In genomic region chr11:65623852-65624616, GRCh38 we compare ENCODE assay signal across 20 cellular contexts. TPM values are rescaled to one million over a fixed set of nuclear protein-coding genes. Genes with fewer than 3 reads are reported as not detected.
DNase-seq lines count a peak whose midpoint lies in the region; ATAC-seq and TF ChIP-seq lines count a peak whose summit lies in the region.
"Had no signal": no experiment of that assay in that cellular context is flagged by ENCODE, and none has a peak within 500 bp of the region (broad histone marks: within the 10 kb centered on the region; RNA-seq: fewer than 3 reads in every experiment).

No MANE protein-coding gene starts in this region.

- peaks cover 15 to 33% of the 10 kb centered on the region in 2 donors for H3K4me1 Mint-ChIP-seq in stimulated activated naive B cell treated with anti-CD40 and anti-IgM and Interleukin-4, amounts not matched to agents 10 μg/mL and 1 μg/mL and 100 μg/mL, for 72 hours

- H3K27ac Mint-ChIP-seq in stimulated activated naive B cell treated with anti-CD40 and anti-IgM and Interleukin-4, amounts not matched to agents 10 μg/mL and 1 μg/mL and 100 μg/mL, for 72 hours: peak overlapping the region; percentile 44

- H3K4me3 Mint-ChIP-seq in stimulated activated naive B cell treated with anti-CD40 and anti-IgM and Interleukin-4, amounts not matched to agents 10 μg/mL and 1 μg/mL and 100 μg/mL, for 72 hours: no peak overlapping the region

- H3K36me3 Mint-ChIP-seq in stimulated activated naive B cell treated with anti-CD40 and anti-IgM and Interleukin-4, amounts not matched to agents 10 μg/mL and 1 μg/mL and 100 μg/mL, for 72 hours: peaks cover 40 to 54% of the 10 kb centered on the region in 2 donors

- TF ChIP-seq CTCF in left ventricle myocardium inferior (IDR thresholded peaks at IDR 0.05; ENCODE audit: borderline replicate concordance) (no peak), RWPE1 (conservative IDR thresholded peaks at IDR 0.05; ENCODE audit: low read depth) (no peak), GM13976 (IDR thresholded peaks at IDR 0.05; ENCODE audit: borderline replicate concordance, control extremely low read depth, extremely low read depth, insufficient read depth, missing control alignments) (no peak), upper lobe of right lung (IDR thresholded peaks at IDR 0.05) (no peak)

- H3K9me3 Mint-ChIP-seq in stimulated activated naive B cell treated with anti-CD40 and anti-IgM and Interleukin-4, amounts not matched to agents 10 μg/mL and 1 μg/mL and 100 μg/mL, for 72 hours: no peaks in the 10 kb centered on the region

- ATAC-seq in left ventricle myocardium superior (no peak), upper lobe of right lung (no peak)
- ATAC-seq in stimulated activated naive B cell treated with anti-CD40 and anti-IgM and Interleukin-4, amounts not matched to agents 10 μg/mL and 1 μg/mL and 100 μg/mL, for 72 hours (replicated peaks): no peak
- ATAC-seq: Right ventricle myocardium inferior had no signal

- CTCF ChIA-PET in RWPE1 (lab: Yijun Ruan, JAX): no interaction called here

- H3K27me3 ChIP-seq in left ventricle myocardium inferior (ENCODE audit: low read depth): no peaks in the 10 kb centered on the region
- no peaks in the 10 kb centered on the region for H3K27me3 ChIP-seq in upper lobe of right lung
- H3K27me3 ChIP-seq: MG63, SJSA1 had no signal

- no peak overlapping the region for H3K4me3 ChIP-seq in left ventricle myocardium inferior
- no peak overlapping the region for H3K4me3 ChIP-seq in upper lobe of right lung
- H3K4me3 ChIP-seq: MG63, SJSA1 had no signal

- H3K27ac ChIP-seq in left ventricle myocardium inferior (replicated peaks): no peak overlapping the region
- H3K27ac ChIP-seq in RWPE1: peak overlapping the region; percentile 19; the same call in 1 of the 2 replicates
- no peak overlapping the region for H3K27ac ChIP-seq in upper lobe of right lung
- H3K27ac ChIP-seq: SJSA1 had no signal

- H3K4me1 ChIP-seq in left ventricle myocardium inferior: peaks cover 11% of the 10 kb centered on the region
- H3K4me1 ChIP-seq in upper lobe of right lung: no peaks in the 10 kb centered on the region
- H3K4me1 ChIP-seq: SJSA1 had no signal

- no peaks in the 10 kb centered on the region for H3K27me3 Mint-ChIP-seq in stimulated activated naive B cell treated with anti-CD40 and anti-IgM and Interleukin-4, amounts not matched to agents 10 μg/mL and 1 μg/mL and 100 μg/mL, for 72 hours

- in situ Hi-C loops in GM13976 (cut with MboI; ENCODE audit: low sequenced_read_pairs, unreplicated experiment): no loop called here

- DNase-seq in left ventricle myocardium superior: peak; percentile 20
- DNase-seq in left ventricle myocardium inferior: no peak
- DNase-seq in RWPE1 (ENCODE audit: low spot score): no peak
- DNase-seq in stimulated activated naive B cell treated with anti-CD40 and anti-IgM and Interleukin-4, amounts not matched to agents 10 μg/mL and 1 μg/mL and 100 μg/mL, for 72 hours: no peak
- no peak for DNase-seq in GM13976 (ENCODE audit: low spot score)
- DNase-seq in upper lobe of right lung: no peak
- DNase-seq: DMS53, EL, GF-D8, MG63, NCI-H1417, NCI-H1694 treated with DMSO at 0.1 percent for 48 hours, NCI-H2081 treated with DMSO at 0.1 percent for 48 hours, NCI-H2171 treated with DMSO at 0.1 percent for 48 hours, NCI-H524 treated with DMSO at 0.1 percent for 48 hours, NCI-H82, OCI-M1 had no signal

- H3K36me3 ChIP-seq in left ventricle myocardium inferior (peaks cover 94% of the 10 kb centered on the region), upper lobe of right lung (peaks cover 82% of the 10 kb centered on the region)

- POLR2A ChIA-PET in RWPE1 (lab: Yijun Ruan, JAX; ENCODE audit: low non-redundant PET): no interaction called here

- no peaks in the 10 kb centered on the region for H3K9me3 ChIP-seq in left ventricle myocardium inferior (replicated peaks)
- no peaks in the 10 kb centered on the region for H3K9me3 ChIP-seq in upper lobe of right lung
- H3K9me3 ChIP-seq: MG63, SJSA1 had no signal

- intact Hi-C loops in left ventricle myocardium superior (cut with micrococcal nuclease): no loop called here
- intact Hi-C loops in left ventricle myocardium inferior (cut with micrococcal nuclease): loop anchor here (5.0 kb wide), 1 partner anchor 353 kb away; no protein-coding TSS in a partner anchor
- intact Hi-C loops in upper lobe of right lung (cut with DNase I): no loop called here

RNA-seq across cellular contexts. Expression of gene PCNX3, which starts 8.5 kb away (rescaled TPM):
- total RNA-seq in left ventricle myocardium superior (11.8 TPM), left ventricle myocardium inferior (11.9 TPM), upper lobe of right lung (34.0 TPM)

RNA-seq across cellular contexts. Expression of gene MAP3K11, which starts 10.0 kb away (rescaled TPM):
- total RNA-seq in left ventricle myocardium superior (39.0 TPM), left ventricle myocardium inferior (32.4 TPM), upper lobe of right lung (106 TPM)

RNA-seq across cellular contexts. Expression of gene SIPA1, which starts 13.9 kb away (rescaled TPM):
- 32.0 TPM for total RNA-seq in left ventricle myocardium superior
- 21.0 TPM for total RNA-seq in left ventricle myocardium inferior
- 86.5 TPM for total RNA-seq in upper lobe of right lung

RNA-seq across cellular contexts. Expression of gene KCNK7, which starts 28.4 kb away (rescaled TPM):
- 0.94 TPM for total RNA-seq in left ventricle myocardium superior
- total RNA-seq in left ventricle myocardium inferior: 0.85 TPM
- 1.3 TPM for total RNA-seq in upper lobe of right lung
- total RNA-seq: A172 had no signal

RNA-seq across cellular contexts. Expression of gene RELA, which starts 38.7 kb away (rescaled TPM):
- total RNA-seq in left ventricle myocardium superior (40.1 TPM), left ventricle myocardium inferior (33.8 TPM), upper lobe of right lung (68.2 TPM)
